16 cellular contexts compared by ENCODE assay signal in the genomic region with DNA sequence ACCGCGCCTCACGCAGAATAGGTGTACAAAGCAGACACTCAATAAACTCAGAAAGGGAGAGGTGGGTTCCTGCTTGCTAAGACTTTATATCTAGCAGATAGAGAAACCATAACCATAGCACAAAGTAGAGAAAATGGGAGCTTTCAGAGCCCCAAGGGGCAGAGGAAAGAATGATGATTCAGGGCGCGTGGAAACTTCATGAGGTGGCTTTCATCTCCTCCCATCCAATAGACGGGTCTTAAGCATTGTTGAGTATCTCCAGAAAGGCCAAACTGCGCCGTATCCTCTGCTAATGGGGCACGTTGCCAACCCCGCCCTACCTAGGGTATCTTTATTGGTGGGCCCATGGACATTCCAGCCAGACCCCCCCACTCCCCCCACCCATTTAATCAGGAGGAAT. TPM values are rescaled to one million over a fixed set of nuclear protein-coding genes. Genes with fewer than 3 reads are reported as not detected.
A peak's percentile ranks its signal among the peaks of the same experiment; 100 is the strongest.
DNase-seq lines count a peak whose midpoint lies in the region; ATAC-seq, FAIRE-seq and TF ChIP-seq lines count a peak whose summit lies in the region.
"Had no signal": no experiment of that assay in that cellular context is flagged by ENCODE, and none has a peak within 500 bp of the region (broad histone marks: within the 10 kb centered on the region; RNA-seq: fewer than 3 reads in every experiment).

No MANE protein-coding gene starts in this region.

- H3K27ac Mint-ChIP-seq in activated T-cell treated with anti-CD3 and anti-CD28 coated beads, Interleukin-2, amount 50 U/mL, for 72 hours, result no peak overlapping the region
- H3K27ac Mint-ChIP-seq in mesothelial cell of epicardium, result no peak overlapping the region
- no peak overlapping the region for H3K27ac Mint-ChIP-seq in type B pancreatic cell
- H3K27ac Mint-ChIP-seq: activated naive CD4-positive, alpha-beta T cell treated with anti-CD3 and anti-CD28 coated beads, Interleukin-2, amount 50 U/mL, for 72 hours had no signal

- peaks cover 34% of the 10 kb centered on the region for H3K27me3 Mint-ChIP-seq in activated T-cell treated with anti-CD3 and anti-CD28 coated beads, Interleukin-2, amount 50 U/mL, for 72 hours (ENCODE audit: low read depth)
- H3K27me3 Mint-ChIP-seq in mesothelial cell of epicardium (ENCODE audit: low read depth), result peaks cover 21% of the 10 kb centered on the region
- peaks cover 44% of the 10 kb centered on the region for H3K27me3 Mint-ChIP-seq in type B pancreatic cell

- no peaks in the 10 kb centered on the region for H4K20me1 ChIP-seq in HepG2 (ENCODE audit: insufficient read depth, low read length)

- 83% methylated on average over 5 of the region's 10 CpGs for WGBS in HepG2 (ENCODE audit: low lambda C conversion rate)
- 96% methylated on average over 3 of the region's 10 CpGs for WGBS in right lobe of liver (ENCODE audit: insufficient coverage, low coverage, low lambda C conversion rate, missing lambda C conversion rate)

- peaks cover 0 to 2% of the 10 kb centered on the region in 2 experiments; a peak in 1 of 5 replicates for H3K36me3 ChIP-seq in HepG2 (replicated peaks in 1 of 2; ENCODE audit: control insufficient read depth in 1 of 2, insufficient read depth in 2 of 2, low read length in 2 of 2)
- no peaks in the 10 kb centered on the region for H3K36me3 ChIP-seq in right lobe of liver

- FAIRE-seq in HepG2 (lab: Jason Lieb, UNC), result no peak

- TF ChIP-seq EP300 in HepG2 (IDR thresholded peaks at IDR 0.05; ENCODE audit: low read depth in 2 of 2, low read length in 2 of 2) (no peak), HepG2 (CRISPR knock-in tag; IDR thresholded peaks at IDR 0.05; ENCODE audit: borderline replicate concordance) (no peak)

- no peak overlapping the region for H3K9ac ChIP-seq in HepG2 (ENCODE audit: insufficient read depth, low read depth, low read length)

- no peaks in the 10 kb centered on the region for H3K9me3 Mint-ChIP-seq in activated T-cell treated with anti-CD3 and anti-CD28 coated beads, Interleukin-2, amount 50 U/mL, for 72 hours
- H3K9me3 Mint-ChIP-seq in mesothelial cell of epicardium (no peaks in the 10 kb centered on the region), type B pancreatic cell (no peaks in the 10 kb centered on the region)
- H3K9me3 Mint-ChIP-seq: activated naive CD4-positive, alpha-beta T cell treated with anti-CD3 and anti-CD28 coated beads, Interleukin-2, amount 50 U/mL, for 72 hours had no signal

- TF ChIP-seq CTCF in HepG2 (CRISPR knock-in tag; IDR thresholded peaks at IDR 0.05) (no peak), right lobe of liver (IDR thresholded peaks at IDR 0.05) (no peak), mesothelial cell of epicardium (IDR thresholded peaks at IDR 0.05; ENCODE audit: unreplicated experiment) (no peak), type B pancreatic cell (conservative IDR thresholded peaks at IDR 0.05) (no peak)

- H3K27me3 ChIP-seq in HepG2 (ENCODE audit: control insufficient read depth in 1 of 2, insufficient read depth in 2 of 2, low read length in 2 of 2), result no peaks in the 10 kb centered on the region; a peak in 1 of 5 replicates
- H3K27me3 ChIP-seq in right lobe of liver, result peaks cover 0 to 3% of the 10 kb centered on the region in 2 donors

- H3K36me3 Mint-ChIP-seq in activated T-cell treated with anti-CD3 and anti-CD28 coated beads, Interleukin-2, amount 50 U/mL, for 72 hours (ENCODE audit: insufficient read depth in 2 of 2), result no peaks in the 10 kb centered on the region
- H3K36me3 Mint-ChIP-seq in mesothelial cell of epicardium (peaks cover 5% of the 10 kb centered on the region), type B pancreatic cell (no peaks in the 10 kb centered on the region)
- H3K36me3 Mint-ChIP-seq: activated naive CD4-positive, alpha-beta T cell treated with anti-CD3 and anti-CD28 coated beads, Interleukin-2, amount 50 U/mL, for 72 hours had no signal

- no peak overlapping the region for H2AFZ ChIP-seq in HepG2 (ENCODE audit: low read length)

- peaks cover 6% of the 10 kb centered on the region for H3K4me1 Mint-ChIP-seq in activated T-cell treated with anti-CD3 and anti-CD28 coated beads, Interleukin-2, amount 50 U/mL, for 72 hours (ENCODE audit: low read depth)
- H3K4me1 Mint-ChIP-seq in mesothelial cell of epicardium (peaks cover 15% of the 10 kb centered on the region), type B pancreatic cell (ENCODE audit: unreplicated experiment) (peaks cover 7% of the 10 kb centered on the region)

- H3K27ac ChIP-seq in HepG2 (ENCODE audit: extremely low read length, insufficient read depth, low read length) (peak overlapping the region; percentile 24), right lobe of liver (no peak overlapping the region)

- peak overlapping the region; percentile 88 for H3K4me2 ChIP-seq in HepG2 (ENCODE audit: low read depth, low read length)

- intact Hi-C loops in HepG2 (cut with micrococcal nuclease; ENCODE audit: unreplicated experiment) (no loop called here), right lobe of liver (cut with DNase I) (no loop called here), cardiac septum (cut with DNase I) (no loop called here)

- H3K4me3 ChIP-seq in HepG2 (replicated peaks in 1 of 3; ENCODE audit: insufficient read depth in 1 of 3, low read depth in 2 of 3, low read length in 3 of 3) (peak overlapping the region in 2 of 3 experiments; percentile 90; a peak in 3 of 6 replicates), right lobe of liver (no peak overlapping the region)

- TF ChIP-seq POLR2A in HepG2 (IDR thresholded peaks at IDR 0.05; ENCODE audit: insufficient read depth in 1 of 2, low read depth in 2 of 2, low read length in 2 of 2) (no peak), right lobe of liver (IDR thresholded peaks at IDR 0.05) (no peak)

- no peaks in the 10 kb centered on the region for H3K9me3 ChIP-seq in HepG2 (ENCODE audit: low read length)
- no peaks in the 10 kb centered on the region for H3K9me3 ChIP-seq in right lobe of liver

- POLR2A ChIA-PET in HepG2 (lab: Yijun Ruan, JAX), result interaction anchor here (1.1 to 1.4 kb wide), 2 partner anchors 12 to 14 kb away, joined by 4 read pairs; no protein-coding TSS in a partner anchor

- no peak for TF ChIP-seq RAD21 in HepG2 (CRISPR knock-in tag; IDR thresholded peaks at IDR 0.05)

- no TSS peak for BruUV-seq in HepG2 (replicated peaks; lab: Mats Ljungman, UMichigan)

- DNase-seq in HepG2 (ENCODE audit: low spot score) (no peak), right lobe of liver (no peak), mesothelial cell of epicardium (ENCODE audit: low spot score in 2 of 2, unreplicated experiment in 2 of 2) (no peak), type B pancreatic cell (ENCODE audit: extremely low spot score, unreplicated experiment) (no peak), cardiac septum (ENCODE audit: low spot score) (no peak), NCI-H1436 (lab: John Stamatoyannopoulos, UW) (no peak)
- DNase-seq in activated T-cell treated with anti-CD3 and anti-CD28 coated beads, Interleukin-2, amount 50 U/mL, for 72 hours, result no peak
- DNase-seq: hypothalamus, Kasumi-1, NCI-H1417 treated with DMSO at 0.1 percent for 48 hours, NCI-H446, substantia nigra, T-helper 9 cell had no signal

- H3K4me1 ChIP-seq in HepG2 (ENCODE audit: insufficient read depth, low read length) (peaks cover 64% of the 10 kb centered on the region), right lobe of liver (no peaks in the 10 kb centered on the region)

- peak overlapping the region; percentile 46 to 59 for H3K4me3 Mint-ChIP-seq in activated T-cell treated with anti-CD3 and anti-CD28 coated beads, Interleukin-2, amount 50 U/mL, for 72 hours
- peak overlapping the region; percentile 46 for H3K4me3 Mint-ChIP-seq in mesothelial cell of epicardium
- H3K4me3 Mint-ChIP-seq in type B pancreatic cell, result peak overlapping the region; percentile 77

- CTCF ChIA-PET in HepG2 (lab: Yijun Ruan, JAX; ENCODE audit: low intra/inter-chr PET ratio, low total read pairs), result no interaction called here

- H3K79me2 ChIP-seq in HepG2 (ENCODE audit: insufficient read depth, low read length), result no peaks in the 10 kb centered on the region

- ATAC-seq in HepG2, result no peak
- ATAC-seq in right lobe of liver, result no peak
- ATAC-seq in activated T-cell treated with anti-CD3 and anti-CD28 coated beads, Interleukin-2, amount 50 U/mL, for 72 hours (replicated peaks in 1 of 2), result no peak
- no peak for ATAC-seq in GM18517 (IDR thresholded peaks at IDR 0.05; ENCODE audit: unreplicated experiment)
- ATAC-seq: Right ventricle myocardium inferior had no signal

- in situ Hi-C loops in HepG2 (cut with HindIII; ENCODE audit: extremely low pct_ligation_motif_present, low pct_unique_long_range_greater_than_20kb), result no loop called here

RNA-seq across cellular contexts. Expression of a gene that starts 0.8 kb away (rescaled TPM):
- total RNA-seq in HepG2 (2016; rRNA removed; fragmentation: Illumina TruSeq; extraction: Trizol) (7.6 and 8.6 TPM in 2 replicates), right lobe of liver (under 1 TPM in 1 of 6 experiments, not detected in 5; 0.29 TPM), mesothelial cell of epicardium (3.2 to 4.3 TPM (median 3.4 TPM) in 3 replicates), type B pancreatic cell (ENCODE audit: low replicate concordance) (0.14 and 0.63 TPM in 2 replicates), cardiac septum (0.27 TPM)
- 2.6 and 2.8 TPM in 2 replicates for total RNA-seq in HepG2 (2016; cell fraction: cytosol; rRNA removed; fragmentation: Illumina TruSeq; extraction: Trizol; ENCODE audit: low read depth)
- 8.2 and 9.4 TPM in 2 replicates for total RNA-seq in HepG2 (2016; cell fraction: insoluble cytoplasmic fraction; rRNA removed; fragmentation: Illumina TruSeq; extraction: Trizol)
- total RNA-seq in HepG2 (2016; cell fraction: membrane; rRNA removed; fragmentation: Illumina TruSeq; extraction: Trizol), result 9.0 and 9.1 TPM in 2 replicates
- 3.9 and 5.5 TPM in 2 replicates for total RNA-seq in HepG2 (2016; cell fraction: nucleus; rRNA removed; fragmentation: Illumina TruSeq; extraction: Trizol)
- 12.5 and 18.5 TPM in 2 replicates for polyA plus RNA-seq in HepG2 (2011; rRNA removed)
- 13.8 and 17.1 TPM in 2 replicates for polyA plus RNA-seq in HepG2 (2011; cell fraction: cytosol; rRNA removed)
- polyA plus RNA-seq in HepG2 (2011; cell fraction: nucleus; rRNA removed), result 2.2 and 4.1 TPM in 2 replicates
- polyA plus RNA-seq in HepG2 (2012), result 5.2 and 28.7 TPM in 2 replicates
- polyA plus RNA-seq in HepG2 (2016; cell fraction: cytosol; fragmentation: Illumina TruSeq; extraction: Trizol; ENCODE audit: low read depth), result 8.5 and 8.8 TPM in 2 replicates
- 33.2 and 42.8 TPM in 2 replicates for polyA plus RNA-seq in HepG2 (2016; cell fraction: insoluble cytoplasmic fraction; fragmentation: Illumina TruSeq; extraction: Trizol; ENCODE audit: low read depth)
- polyA plus RNA-seq in HepG2 (2016; cell fraction: membrane; fragmentation: Illumina TruSeq; extraction: Trizol; ENCODE audit: low read depth), result 21.0 and 21.4 TPM in 2 replicates
- 17.4 and 21.8 TPM in 2 replicates for polyA plus RNA-seq in HepG2 (2016; cell fraction: nucleus; fragmentation: Illumina TruSeq; extraction: Trizol; ENCODE audit: insufficient read depth, low read depth)
- 29.1 TPM in 1 of 2 replicates, not detected in the other for polyA minus RNA-seq in HepG2 (2011; rRNA and poly(A)+ RNA removed; ENCODE audit: low replicate concordance)
- polyA minus RNA-seq in HepG2 (2011; cell fraction: cytosol; rRNA and poly(A)+ RNA removed), result 8.1 and 8.9 TPM in 2 replicates
- polyA minus RNA-seq in HepG2 (2011; cell fraction: nucleus; rRNA and poly(A)+ RNA removed), result 4.1 and 5.3 TPM in 2 replicates
- total RNA-seq in activated T-cell treated with anti-CD3 and anti-CD28 coated beads, Interleukin-2, amount 50 U/mL, for 72 hours, result not detected
- total RNA-seq: Right ventricle myocardium inferior had no signal

RNA-seq across cellular contexts. Expression of a gene that starts 36.1 kb away (rescaled TPM):
- 39.3 and 59.0 TPM in 2 replicates for total RNA-seq in HepG2 (2016; rRNA removed; fragmentation: Illumina TruSeq; extraction: Trizol)
- total RNA-seq in HepG2 (2016; cell fraction: cytosol; rRNA removed; fragmentation: Illumina TruSeq; extraction: Trizol; ENCODE audit: low read depth), result 2.3 and 3.6 TPM in 2 replicates
- total RNA-seq in HepG2 (2016; cell fraction: insoluble cytoplasmic fraction; rRNA removed; fragmentation: Illumina TruSeq; extraction: Trizol), result 39.7 and 56.7 TPM in 2 replicates
- 10.1 and 13.7 TPM in 2 replicates for total RNA-seq in HepG2 (2016; cell fraction: membrane; rRNA removed; fragmentation: Illumina TruSeq; extraction: Trizol)
- total RNA-seq in HepG2 (2016; cell fraction: nucleus; rRNA removed; fragmentation: Illumina TruSeq; extraction: Trizol), result 22.6 and 23.2 TPM in 2 replicates
- polyA plus RNA-seq in HepG2 (2011; rRNA removed), result 19.4 and 24.3 TPM in 2 replicates
- polyA plus RNA-seq in HepG2 (2011; cell fraction: cytosol; rRNA removed), result 12.3 and 17.8 TPM in 2 replicates
- polyA plus RNA-seq in HepG2 (2011; cell fraction: nucleus; rRNA removed), result 8.4 and 8.6 TPM in 2 replicates
- polyA plus RNA-seq in HepG2 (2012), result 17.3 and 26.9 TPM in 2 replicates
- polyA plus RNA-seq in HepG2 (2016; cell fraction: cytosol; fragmentation: Illumina TruSeq; extraction: Trizol; ENCODE audit: low read depth), result 1.1 and 1.2 TPM in 2 replicates
- polyA plus RNA-seq in HepG2 (2016; cell fraction: insoluble cytoplasmic fraction; fragmentation: Illumina TruSeq; extraction: Trizol; ENCODE audit: low read depth), result 54.1 and 54.3 TPM in 2 replicates
- 4.5 and 5.6 TPM in 2 replicates for polyA plus RNA-seq in HepG2 (2016; cell fraction: membrane; fragmentation: Illumina TruSeq; extraction: Trizol; ENCODE audit: low read depth)
- polyA plus RNA-seq in HepG2 (2016; cell fraction: nucleus; fragmentation: Illumina TruSeq; extraction: Trizol; ENCODE audit: insufficient read depth, low read depth), result 27.5 and 28.4 TPM in 2 replicates
- 11.0 and 11.5 TPM in 2 replicates for polyA minus RNA-seq in HepG2 (2011; rRNA and poly(A)+ RNA removed; ENCODE audit: low replicate concordance)
- 28.0 and 28.4 TPM in 2 replicates for polyA minus RNA-seq in HepG2 (2011; cell fraction: cytosol; rRNA and poly(A)+ RNA removed)
- polyA minus RNA-seq in HepG2 (2011; cell fraction: nucleus; rRNA and poly(A)+ RNA removed), result 17.9 and 19.4 TPM in 2 replicates
- 10 to 100 TPM; 14.6 to 23.6 (median 17.5) TPM for total RNA-seq in right lobe of liver
- 10 to 100 TPM; 23.4 to 25.9 TPM for total RNA-seq in activated T-cell treated with anti-CD3 and anti-CD28 coated beads, Interleukin-2, amount 50 U/mL, for 72 hours
- total RNA-seq in mesothelial cell of epicardium, result 44.7 to 45.8 TPM (median 45.7 TPM) in 3 replicates
- total RNA-seq in type B pancreatic cell (ENCODE audit: low replicate concordance), result 37.4 and 56.9 TPM in 2 replicates
- 42.3 TPM for total RNA-seq in cardiac septum

Comparison
In these comparisons a context has a peak if more than half of its experiments do, and no peak if none do; other contexts are left out.
1. H3K4me3 ChIP-seq: peak in HepG2 (2 of 3); none in right lobe of liver (0 of 3).
2. Peak in every context shown above with its lines, with median percentiles within 50 percentile points of each other: H3K4me3 Mint-ChIP-seq.